8 cellular contexts compared by ENCODE assay signal in the genomic region with DNA sequence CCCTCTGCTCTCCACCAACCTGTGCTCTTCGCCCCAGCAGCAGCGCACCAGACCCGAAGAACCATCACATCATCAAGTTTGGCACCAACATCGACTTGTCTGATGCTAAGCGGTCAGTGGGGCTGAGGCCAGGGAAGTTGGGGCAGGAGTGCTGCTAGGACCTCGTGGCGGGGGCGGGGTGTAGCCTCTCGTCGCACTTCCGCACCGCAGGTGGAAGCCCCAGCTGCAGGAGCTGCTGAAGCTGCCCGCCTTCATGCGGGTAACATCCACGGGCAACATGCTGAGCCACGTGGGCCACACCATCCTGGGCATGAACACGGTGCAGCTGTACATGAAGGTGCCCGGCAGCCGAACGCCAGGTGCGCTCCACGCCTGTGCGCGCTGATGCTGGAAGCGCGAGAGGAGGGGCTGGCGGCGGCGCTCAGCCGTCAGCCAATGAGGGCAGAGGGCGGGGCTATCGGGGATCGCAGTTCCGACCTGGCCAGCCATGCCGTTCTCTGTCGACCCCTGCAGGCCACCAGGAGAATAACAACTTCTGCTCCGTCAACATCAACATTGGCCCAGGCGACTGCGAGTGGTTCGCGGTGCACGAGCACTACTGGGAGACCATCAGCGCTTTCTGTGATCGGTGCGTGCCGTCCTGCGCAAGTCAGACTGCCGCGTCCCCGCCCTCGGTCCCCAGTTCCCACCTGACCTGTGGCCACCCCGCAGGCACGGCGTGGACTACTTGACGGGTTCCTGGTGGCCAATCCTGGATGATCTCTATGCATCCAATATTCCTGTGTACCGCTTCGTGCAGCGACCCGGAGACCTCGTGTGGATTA. TPM values are rescaled to one million over a fixed set of nuclear protein-coding genes. Genes with fewer than 3 reads are reported as not detected.
DNase-seq lines count a peak whose midpoint lies in the region; ATAC-seq and TF ChIP-seq lines count a peak whose summit lies in the region.

No MANE protein-coding gene starts in this region.

- H3K4me1 ChIP-seq in lung (ENCODE audit: control insufficient read depth in 2 of 2, insufficient read depth in 2 of 2, low read length in 2 of 2): peaks cover 5 to 6% of the 10 kb centered on the region in 2 donors

- H3K36me3 ChIP-seq in lung (ENCODE audit: control insufficient read depth in 2 of 2, insufficient read depth in 2 of 2, low read length in 2 of 2): peaks cover 8 to 62% of the 10 kb centered on the region in 2 donors

- H3K9me3 ChIP-seq in lung (ENCODE audit: control insufficient read depth in 2 of 2, insufficient read depth in 1 of 2, low read length in 1 of 2): no peaks in the 10 kb centered on the region

- H3K4me3 ChIP-seq in lung: no peak overlapping the region

- peak; percentile 61 for TF ChIP-seq POLR2A in GM19099 (IDR thresholded peaks at IDR 0.05; ENCODE audit: extremely low read depth, insufficient read length, low read depth)

- peak overlapping the region in 1 of 2 donors; percentile 6 for H3K27ac ChIP-seq in lung (ENCODE audit: low read depth in 1 of 2, low read length in 1 of 2)

- DNase-seq in C1 segment of cervical spinal cord (lab: John Stamatoyannopoulos, UW) (peak in 13 of 14 donors; percentile 46 to 90 (median 73)), NCI-H748 treated with DMSO at 0.1 percent for 48 hours (lab: John Stamatoyannopoulos, UW) (peak; percentile 94), ecto neural progenitor cell (ENCODE audit: low spot score) (peak; percentile 97), lung (ENCODE audit: low spot score) (peak; percentile 91)
- DNase-seq in activated CD8-positive, alpha-beta memory T cell treated with anti-CD3 and anti-CD28 coated beads for 1 hour (ENCODE audit: extremely low read depth in 1 of 2, low read depth in 1 of 2): peak; percentile 88 to 92
- DNase-seq in stimulated activated CD8-positive, alpha-beta memory T cell treated with anti-CD3 and anti-CD28 coated beads, Interleukin-12 subunit alpha, Interleukin-12 subunit beta, amount 100 ng/mL, for 24 hours (ENCODE audit: extremely low read depth): peak; percentile 78

- no peaks in the 10 kb centered on the region for H3K27me3 ChIP-seq in lung (ENCODE audit: control insufficient read depth, insufficient read depth)

- ATAC-seq in HG03432 (IDR thresholded peaks at IDR 0.05; ENCODE audit: unreplicated experiment): peak; percentile 62
- ATAC-seq in lung (ENCODE audit: insufficient read depth, low FRiP score): peak; percentile 91

- 23 to 28% methylated on average over 60 of the region's 60 CpGs for WGBS in lung, 2 donors

- TF ChIP-seq CTCF in lung (IDR thresholded peaks at IDR 0.05; ENCODE audit: control extremely low read depth, extremely low read depth): peak; percentile 99

RNA-seq across cellular contexts. Expression of a gene that starts 3.2 kb away (rescaled TPM):
- total RNA-seq in lung: 10 to 100 TPM in 1 of 2 donors, 1 to 10 TPM in 1; 6.3 to 11.2 TPM
- 10 to 100 TPM; 11.5 to 19.6 TPM for polyA plus RNA-seq in lung

RNA-seq across cellular contexts. Expression of a gene that starts 5.7 kb away (rescaled TPM):
- total RNA-seq in lung: 10 to 100 TPM; 58.2 to 85.3 TPM
- polyA plus RNA-seq in lung: 100 to 1,000 TPM; 120 to 239 TPM

RNA-seq across cellular contexts. Expression of a gene that starts 6.2 kb away (rescaled TPM):
- 10 to 100 TPM; 17.9 to 21.6 TPM for total RNA-seq in lung
- 10 to 100 TPM in 1 of 2 donors, 1 to 10 TPM in 1; 5.5 to 10.1 TPM for polyA plus RNA-seq in lung

RNA-seq across cellular contexts. Expression of a gene that starts 17.6 kb away (rescaled TPM):
- 10 to 100 TPM; 21.0 to 52.9 TPM for total RNA-seq in lung
- polyA plus RNA-seq in lung: 10 to 100 TPM; 30.2 to 38.9 TPM

RNA-seq across cellular contexts. Expression of a gene that starts 36.9 kb away (rescaled TPM):
- total RNA-seq in lung: 100 to 1,000 TPM in 1 of 2 donors, 10 to 100 TPM in 1; 83.0 to 112 TPM
- 10 to 100 TPM; 60.9 to 69.9 TPM for polyA plus RNA-seq in lung
